Comparison of ENCODE assay signal across 23 cellular contexts in genomic region chr7:129690701-129691100, GRCh38.
"Had no signal": no experiment of that assay in that cellular context is flagged by ENCODE, and none has a peak within 500 bp of the region (broad histone marks: within the 10 kb centered on the region; RNA-seq: fewer than 3 reads in every experiment).

No MANE protein-coding gene starts in this region.

- H3K4me2 ChIP-seq: neural progenitor cell had no signal

- H3K4me3 Mint-ChIP-seq: activated B cell treated with CpG ODN at 0.5 μM for 24 hours; activated CD8-positive, alpha-beta T cell treated with anti-CD3 and anti-CD28 coated beads, Interleukin-2, amount 10 ng/mL, durations not matched to agents 7 days and 5 days; activated naive CD4-positive, alpha-beta T cell treated with anti-CD3 and anti-CD28 coated beads, Interleukin-2, amount 50 U/mL, for 24 hours; central memory CD8-positive, alpha-beta T cell; neural progenitor cell; stimulated activated naive CD8-positive, alpha-beta T cell treated with anti-CD3 and anti-CD28 coated beads, Interleukin-15, amount 100 ng/mL, for 72 hours had no signal

- H3K36me3 ChIP-seq: neural progenitor cell, ovary had no signal

- H3K27ac Mint-ChIP-seq: activated B cell treated with CpG ODN at 0.5 μM for 24 hours; activated CD8-positive, alpha-beta T cell treated with anti-CD3 and anti-CD28 coated beads, Interleukin-2, amount 10 ng/mL, durations not matched to agents 7 days and 5 days; activated naive CD4-positive, alpha-beta T cell treated with anti-CD3 and anti-CD28 coated beads, Interleukin-2, amount 50 U/mL, for 24 hours; neural progenitor cell; stimulated activated naive CD8-positive, alpha-beta T cell treated with anti-CD3 and anti-CD28 coated beads, Interleukin-15, amount 100 ng/mL, for 72 hours had no signal

- H3K4me1 ChIP-seq: gastroesophageal sphincter, heart right ventricle, neural progenitor cell, sigmoid colon, spleen, testis had no signal

- ATAC-seq: activated CD8-positive, alpha-beta T cell treated with anti-CD3 and anti-CD28 coated beads, Interleukin-2, amount 10 ng/mL, durations not matched to agents 7 days and 5 days; body of pancreas; gastroesophageal sphincter; heart right ventricle; stimulated activated naive CD8-positive, alpha-beta T cell treated with anti-CD3 and anti-CD28 coated beads, Interleukin-15, amount 100 ng/mL, for 72 hours had no signal

- FAIRE-seq: TTC549 had no signal

- H3K4me3 ChIP-seq: body of pancreas, coronary artery, gastroesophageal sphincter, heart right ventricle, lung, neural progenitor cell, ovary, sigmoid colon, spleen, testis had no signal

- H3K9me3 Mint-ChIP-seq: activated B cell treated with CpG ODN at 0.5 μM for 24 hours; activated naive CD4-positive, alpha-beta T cell treated with anti-CD3 and anti-CD28 coated beads, Interleukin-2, amount 50 U/mL, for 24 hours; central memory CD8-positive, alpha-beta T cell; neural progenitor cell; stimulated activated naive CD8-positive, alpha-beta T cell treated with anti-CD3 and anti-CD28 coated beads, Interleukin-15, amount 100 ng/mL, for 72 hours had no signal

- H3K27me3 Mint-ChIP-seq: activated B cell treated with CpG ODN at 0.5 μM for 24 hours; activated naive CD4-positive, alpha-beta T cell treated with anti-CD3 and anti-CD28 coated beads, Interleukin-2, amount 50 U/mL, for 24 hours; central memory CD8-positive, alpha-beta T cell; stimulated activated naive CD8-positive, alpha-beta T cell treated with anti-CD3 and anti-CD28 coated beads, Interleukin-15, amount 100 ng/mL, for 72 hours had no signal

- H3K9ac ChIP-seq: neural progenitor cell had no signal

- H3K9me3 ChIP-seq: body of pancreas, gastroesophageal sphincter, heart right ventricle, ovary, sigmoid colon, spleen, testis had no signal

- DNase-seq: activated B cell treated with CpG ODN at 0.5 μM for 24 hours; activated CD4-positive, alpha-beta T cell treated with anti-CD3 and anti-CD28 coated beads for 48 hours; activated CD8-positive, alpha-beta memory T cell treated with anti-CD3 and anti-CD28 coated beads, Interleukin-2, amount 50 U/mL, for 4 hours; activated CD8-positive, alpha-beta T cell treated with anti-CD3 and anti-CD28 coated beads, Interleukin-2, amount 10 ng/mL, durations not matched to agents 7 days and 5 days; activated effector memory CD4-positive, alpha-beta T cell treated with anti-CD3 and anti-CD28 coated beads, Interleukin-2, amount 50 U/mL, for 16 hours; activated T-cell treated with anti-CD3 and anti-CD28 coated beads, Interleukin-2, amount 50 U/mL, for 48 hours; effector CD8-positive, alpha-beta T cell; heart right ventricle; left colon; ovary; sigmoid colon; spleen; stimulated activated CD4-positive, alpha-beta T cell treated with anti-CD3 and anti-CD28 coated beads, Interleukin-1b, Interleukin-23, amount 100 ng/mL, for 48 hours; stimulated activated naive CD8-positive, alpha-beta T cell treated with anti-CD3 and anti-CD28 coated beads, Interleukin-15, amount 100 ng/mL, for 72 hours; testis had no signal

- H3K27ac ChIP-seq: body of pancreas, coronary artery, gastroesophageal sphincter, heart right ventricle, neural progenitor cell, ovary, sigmoid colon, spleen, testis had no signal

- H3K4me1 Mint-ChIP-seq: activated B cell treated with CpG ODN at 0.5 μM for 24 hours; activated naive CD4-positive, alpha-beta T cell treated with anti-CD3 and anti-CD28 coated beads, Interleukin-2, amount 50 U/mL, for 24 hours; neural progenitor cell; stimulated activated naive CD8-positive, alpha-beta T cell treated with anti-CD3 and anti-CD28 coated beads, Interleukin-15, amount 100 ng/mL, for 72 hours had no signal

- H2AFZ ChIP-seq: neural progenitor cell had no signal

- H3K27me3 ChIP-seq: body of pancreas, gastroesophageal sphincter, heart right ventricle, neural progenitor cell, ovary, sigmoid colon, spleen, testis had no signal
